In genomic region chr11:36408476-36409136, GRCh38 we compare ENCODE assay signal across 1 cellular context.
TF ChIP-seq lines count a peak whose summit lies in the region.

No MANE protein-coding gene starts in this region.

TF ChIP-seq in SK-N-SH, 30 proteins besides CTCF, POLR2A, EP300 and RAD21 (continued from another document):
- TF ChIP-seq NRF1 (IDR thresholded peaks at IDR 0.05; ENCODE audit: low read depth, low read length) (no peak), GABPA (IDR thresholded peaks at IDR 0.05; ENCODE audit: low read depth) (no peak), RCOR1 (IDR thresholded peaks at IDR 0.05; ENCODE audit: low read length) (no peak)
